Comparison of ENCODE assay signal across 8 cellular contexts in genomic region chr22:35627267-35628041, GRCh38. TPM values are rescaled to one million over a fixed set of nuclear protein-coding genes. Genes with fewer than 3 reads are reported as not detected.
DNase-seq lines count a peak whose midpoint lies in the region; ATAC-seq, FAIRE-seq and TF ChIP-seq lines count a peak whose summit lies in the region.

No MANE protein-coding gene starts in this region.

- DNase-seq in COLO668 (lab: John Stamatoyannopoulos, UW; ENCODE audit: unreplicated experiment) (peak; percentile 68), HT-29 (ENCODE audit: low spot score) (peak; percentile 63), RWPE2 (ENCODE audit: low spot score) (peak; percentile 78), glutamatergic neuron (peak; percentile 46), pancreas (peak; percentile 76 to 88 (median 82)), upper lobe of left lung (peak in 1 of 2 donors; percentile 91)
- DNase-seq in activated naive CD8-positive, alpha-beta T cell treated with anti-CD3 and anti-CD28 coated beads for 36 hours, result peak; percentile 61

- H3K9me3 Mint-ChIP-seq in activated naive CD8-positive, alpha-beta T cell treated with anti-CD3 and anti-CD28 coated beads for 36 hours, result peaks cover 4% of the 10 kb centered on the region
- peaks cover 11% of the 10 kb centered on the region for H3K9me3 Mint-ChIP-seq in glutamatergic neuron (ENCODE audit: unreplicated experiment)

- peak overlapping the region; percentile 99 for H3K27ac ChIP-seq in RWPE2 (ENCODE audit: poor library complexity, severe bottlenecking)
- H3K27ac ChIP-seq in pancreas, result peak overlapping the region; percentile 81 to 97 (median 93)
- H3K27ac ChIP-seq in upper lobe of left lung, result peak overlapping the region; percentile 81 to 93 (median 88)

- peak; percentile 92 for TF ChIP-seq CTCF in RWPE2 (IDR thresholded peaks at IDR 0.05; ENCODE audit: poor library complexity, severe bottlenecking)
- TF ChIP-seq CTCF in glutamatergic neuron (IDR thresholded peaks at IDR 0.05; ENCODE audit: partially characterized antibody, unreplicated experiment), result no peak
- peak in 1 of 4 donors; percentile 15 for TF ChIP-seq CTCF in pancreas (IDR thresholded peaks at IDR 0.05)
- TF ChIP-seq CTCF in upper lobe of left lung (IDR thresholded peaks at IDR 0.05), result peak; percentile 13 to 77 (median 45)

- no peaks in the 10 kb centered on the region for H3K36me3 ChIP-seq in RWPE2 (ENCODE audit: low read depth)
- no peaks in the 10 kb centered on the region for H3K36me3 ChIP-seq in pancreas
- no peaks in the 10 kb centered on the region for H3K36me3 ChIP-seq in upper lobe of left lung

- H3K4me1 ChIP-seq in RWPE2 (ENCODE audit: insufficient read depth, poor library complexity, severe bottlenecking) (peaks cover 17% of the 10 kb centered on the region), pancreas (peaks cover 0 to 9% (median 0%) of the 10 kb centered on the region in 3 donors), upper lobe of left lung (peaks cover 14 to 27% (median 17%) of the 10 kb centered on the region in 4 donors)

- peak in 3 of 4 donors; percentile 28 to 75 (median 68) for TF ChIP-seq POLR2A in upper lobe of left lung (IDR thresholded peaks at IDR 0.05)

- ATAC-seq in RWPE2 (ENCODE audit: low read depth) (peak; percentile 61), pancreas (peak; percentile 79 to 87 (median 86)), upper lobe of left lung (ENCODE audit: low FRiP score in 2 of 2) (peak; percentile 70 to 89), HG03097 (IDR thresholded peaks at IDR 0.05; ENCODE audit: low FRiP score, unreplicated experiment) (no peak)

- H3K27me3 Mint-ChIP-seq in activated naive CD8-positive, alpha-beta T cell treated with anti-CD3 and anti-CD28 coated beads for 36 hours, result peaks cover 5% of the 10 kb centered on the region
- peaks cover 12% of the 10 kb centered on the region for H3K27me3 Mint-ChIP-seq in glutamatergic neuron (ENCODE audit: unreplicated experiment)

- H3K4me3 Mint-ChIP-seq in activated naive CD8-positive, alpha-beta T cell treated with anti-CD3 and anti-CD28 coated beads for 36 hours, result peak overlapping the region; percentile 76
- peak overlapping the region; percentile 5 for H3K4me3 Mint-ChIP-seq in glutamatergic neuron (ENCODE audit: unreplicated experiment)

- intact Hi-C loops in pancreas (cut with DNase I), result loop anchor here in 2 of 3 donors (10.0 kb wide), 2 partner anchors 297 to 487 kb away; no protein-coding TSS in a partner anchor

- H3K4me1 Mint-ChIP-seq in activated naive CD8-positive, alpha-beta T cell treated with anti-CD3 and anti-CD28 coated beads for 36 hours, result peaks cover 16% of the 10 kb centered on the region
- H3K4me1 Mint-ChIP-seq in glutamatergic neuron (ENCODE audit: low read depth, unreplicated experiment), result peaks cover 12% of the 10 kb centered on the region

- TF ChIP-seq EP300 in upper lobe of left lung (IDR thresholded peaks at IDR 0.05), result no peak

- H3K36me3 Mint-ChIP-seq in activated naive CD8-positive, alpha-beta T cell treated with anti-CD3 and anti-CD28 coated beads for 36 hours, result no peaks in the 10 kb centered on the region
- no peaks in the 10 kb centered on the region for H3K36me3 Mint-ChIP-seq in glutamatergic neuron (ENCODE audit: unreplicated experiment)

- FAIRE-seq in pancreas (lab: Jason Lieb, UNC), result no peak

- peak overlapping the region; percentile 71 for H3K27ac Mint-ChIP-seq in activated naive CD8-positive, alpha-beta T cell treated with anti-CD3 and anti-CD28 coated beads for 36 hours
- H3K27ac Mint-ChIP-seq in glutamatergic neuron (ENCODE audit: unreplicated experiment), result no peak overlapping the region

- WGBS in pancreas, 2 donors, result 0 to 1% methylated on average over 20 to 21 of the region's 21 CpGs
- 2 to 4% methylated on average over 12 to 19 of the region's 21 CpGs for WGBS in upper lobe of left lung, 2 donors

- H3K27me3 ChIP-seq in RWPE2 (ENCODE audit: insufficient read depth, poor library complexity, severe bottlenecking) (no peaks in the 10 kb centered on the region), pancreas (no peaks in the 10 kb centered on the region), upper lobe of left lung (no peaks in the 10 kb centered on the region)

- H3K4me3 ChIP-seq in RWPE2 (ENCODE audit: severe bottlenecking) (peak overlapping the region; percentile 35), pancreas (peak overlapping the region; percentile 23 to 60 (median 35)), upper lobe of left lung (peak overlapping the region; percentile 44 to 68 (median 58))

- H3K9me3 ChIP-seq in RWPE2 (ENCODE audit: severe bottlenecking), result no peaks in the 10 kb centered on the region
- H3K9me3 ChIP-seq in pancreas, result no peaks in the 10 kb centered on the region
- H3K9me3 ChIP-seq in upper lobe of left lung, result no peaks in the 10 kb centered on the region

RNA-seq across cellular contexts. Expression of gene MB, which starts 10.3 kb away (rescaled TPM):
- total RNA-seq in HT-29 (2014; rRNA removed; shearing (Covaris generic)), result 0.79 and 0.86 TPM in 2 replicates
- total RNA-seq in activated naive CD8-positive, alpha-beta T cell treated with anti-CD3 and anti-CD28 coated beads for 36 hours, result not detected
- total RNA-seq in glutamatergic neuron (ENCODE audit: unreplicated experiment) (not detected), pancreas (1 to 10 TPM in 1 of 6 donors, under 1 TPM in 3, not detected in 2; 0.46 to 6.6 (median 0.70) TPM), upper lobe of left lung (1 to 10 TPM in 1 of 6 donors, under 1 TPM in 2, not detected in 3; 0.46 to 1.1 (median 0.98) TPM)
- 1 to 10 TPM; 1.5 to 5.4 TPM for polyA plus RNA-seq in pancreas

RNA-seq across cellular contexts. Expression of gene APOL6, which starts 20.8 kb away (rescaled TPM):
- 6.3 and 6.8 TPM in 2 replicates for total RNA-seq in HT-29 (2014; rRNA removed; shearing (Covaris generic))
- total RNA-seq in activated naive CD8-positive, alpha-beta T cell treated with anti-CD3 and anti-CD28 coated beads for 36 hours, result 10 to 100 TPM; 54.9 to 55.8 TPM
- not detected for total RNA-seq in glutamatergic neuron (ENCODE audit: unreplicated experiment)
- 10 to 100 TPM in 2 of 6 donors, 1 to 10 TPM in 4; 2.5 to 12.6 (median 4.3) TPM for total RNA-seq in pancreas
- 1 to 10 TPM; 2.0 to 3.4 TPM for polyA plus RNA-seq in pancreas
- 10 to 100 TPM; 27.6 to 54.4 (median 30.8) TPM for total RNA-seq in upper lobe of left lung
